Comparison of ENCODE assay signal across 7 cellular contexts in genomic region chr4:140293979-140294378, GRCh38.
"Had no signal": no experiment of that assay in that cellular context is flagged by ENCODE, and none has a peak within 500 bp of the region (broad histone marks: within the 10 kb centered on the region; RNA-seq: fewer than 3 reads in every experiment).

No MANE protein-coding gene starts in this region.

- ATAC-seq: HCT116 had no signal

- H2AFZ ChIP-seq: GM23248 had no signal

- H3K27ac ChIP-seq: GM23248 had no signal

- H3K4me3 ChIP-seq: GM23248, HAP-1 had no signal

- H3K9ac ChIP-seq: GM23248 had no signal

- H3K36me3 ChIP-seq: HAP-1 had no signal

- H3K9me3 ChIP-seq: HAP-1 had no signal

- DNase-seq: GM23248, GOT3, H7, HFFc6, IMR-90 had no signal
